8 cellular contexts compared by ENCODE assay signal in genomic region chr5:35478856-35479682, GRCh38.
DNase-seq lines count a peak whose midpoint lies in the region; ATAC-seq and TF ChIP-seq lines count a peak whose summit lies in the region.

No MANE protein-coding gene starts in this region.

- DNase-seq in CD1c-positive myeloid dendritic cell (ENCODE audit: extremely low spot score), result peak; percentile 31
- DNase-seq in GM23248, result peak; percentile 72
- peak; percentile 41 for DNase-seq in OCI-LY7 (ENCODE audit: low spot score)
- DNase-seq in dorsolateral prefrontal cortex, result no peak
- DNase-seq in naive thymus-derived CD4-positive, alpha-beta T cell, result peak in 6 of 9 donors; percentile 20 to 45 (median 32)
- DNase-seq in stimulated activated naive CD4-positive, alpha-beta T cell treated with Interleukin-2 at 50 U/mL for 16 hours (lab: John Stamatoyannopoulos, UW), result no peak
- no peak for DNase-seq in neural progenitor cell (ENCODE audit: low spot score)

- H3K27ac ChIP-seq in GM23248, result peak overlapping the region; percentile 72
- H3K27ac ChIP-seq in OCI-LY7 (ENCODE audit: low read depth, low read length, poor library complexity, severe bottlenecking), result no peak overlapping the region
- peak overlapping the region in 4 of 59 donors; percentile 9 to 49 (median 22) for H3K27ac ChIP-seq in dorsolateral prefrontal cortex
- peak overlapping the region; percentile 43 for H3K27ac ChIP-seq in naive thymus-derived CD4-positive, alpha-beta T cell (ENCODE audit: low read depth, low read length)
- H3K27ac ChIP-seq in neural progenitor cell, result no peak overlapping the region

- H3K9me3 ChIP-seq in GM23248 (ENCODE audit: low read depth), result no peaks in the 10 kb centered on the region
- H3K9me3 ChIP-seq in OCI-LY7 (ENCODE audit: low read length), result no peaks in the 10 kb centered on the region
- no peaks in the 10 kb centered on the region for H3K9me3 ChIP-seq in naive thymus-derived CD4-positive, alpha-beta T cell (ENCODE audit: control insufficient read depth in 2 of 3, low read length in 3 of 3)
- H3K9me3 ChIP-seq in neural progenitor cell (ENCODE audit: low read depth), result no peaks in the 10 kb centered on the region

- H3K27me3 ChIP-seq in GM23248 (replicated peaks; ENCODE audit: insufficient read depth) (no peaks in the 10 kb centered on the region), dorsolateral prefrontal cortex (no peaks in the 10 kb centered on the region), neural progenitor cell (no peaks in the 10 kb centered on the region)
- H3K27me3 ChIP-seq in naive thymus-derived CD4-positive, alpha-beta T cell (ENCODE audit: control insufficient read depth in 2 of 2, insufficient read depth in 2 of 2, low read length in 2 of 2), result no peaks in the 10 kb centered on the region

- CTCF ChIA-PET in OCI-LY7 (lab: Charles Lee; ENCODE audit: unreplicated experiment), result no interaction called here
- CTCF ChIA-PET in naive thymus-derived CD4-positive, alpha-beta T cell (lab: Charles Lee), result interaction anchor here (0.7 to 1.5 kb wide), 2 partner anchors 140 to 448 kb away, joined by 5 to 6 read pairs; no protein-coding TSS in a partner anchor

- H3K36me3 ChIP-seq in GM23248 (ENCODE audit: low read depth) (no peaks in the 10 kb centered on the region), OCI-LY7 (ENCODE audit: insufficient read depth, low read length) (no peaks in the 10 kb centered on the region), neural progenitor cell (no peaks in the 10 kb centered on the region)
- no peaks in the 10 kb centered on the region for H3K36me3 ChIP-seq in naive thymus-derived CD4-positive, alpha-beta T cell (ENCODE audit: control insufficient read depth in 2 of 3, insufficient read depth in 3 of 3, low read length in 3 of 3)

- H3K79me2 ChIP-seq in GM23248 (ENCODE audit: insufficient read depth), result no peaks in the 10 kb centered on the region
- no peaks in the 10 kb centered on the region for H3K79me2 ChIP-seq in OCI-LY7 (ENCODE audit: insufficient read depth, low read depth, low read length)
- no peaks in the 10 kb centered on the region for H3K79me2 ChIP-seq in neural progenitor cell (ENCODE audit: low read depth)

- peaks cover 8 to 23% (median 15%) of the 10 kb centered on the region in 7 donors for H3K4me1 Mint-ChIP-seq in naive thymus-derived CD4-positive, alpha-beta T cell
- H3K4me1 Mint-ChIP-seq in neural progenitor cell, result no peaks in the 10 kb centered on the region

- no peaks in the 10 kb centered on the region for H4K20me1 ChIP-seq in GM23248 (ENCODE audit: insufficient read depth)
- H4K20me1 ChIP-seq in OCI-LY7 (ENCODE audit: insufficient read depth, low read length), result no peaks in the 10 kb centered on the region
- H4K20me1 ChIP-seq in neural progenitor cell (ENCODE audit: low read depth), result no peaks in the 10 kb centered on the region

- no peak for TF ChIP-seq CTCF in OCI-LY7 (conservative IDR thresholded peaks at IDR 0.05; ENCODE audit: low read length)
- TF ChIP-seq CTCF in dorsolateral prefrontal cortex (IDR thresholded peaks at IDR 0.05 in 54 of 56, conservative IDR thresholded peaks at IDR 0.05 in 2 of 56; ENCODE audit: low read depth in 1 of 56, partially characterized antibody in 56 of 56), result no peak
- no peak for TF ChIP-seq CTCF in neural progenitor cell (IDR thresholded peaks at IDR 0.05)

- peak overlapping the region; percentile 75 to 98 (median 89) for H3K27ac Mint-ChIP-seq in naive thymus-derived CD4-positive, alpha-beta T cell
- no peak overlapping the region for H3K27ac Mint-ChIP-seq in neural progenitor cell

- H3K4me3 Mint-ChIP-seq in naive thymus-derived CD4-positive, alpha-beta T cell, result peak overlapping the region; percentile 67 to 92 (median 78)
- no peak overlapping the region for H3K4me3 Mint-ChIP-seq in neural progenitor cell

- WGBS in GM23248 (ENCODE audit: low coverage in 1 of 2, low lambda C conversion rate in 2 of 2, missing lambda C conversion rate in 2 of 2), 2 experiments, result 41 to 44% methylated on average over 5 of the region's 5 CpGs

- POLR2A ChIA-PET in OCI-LY7 (lab: Charles Lee), result interaction anchor here (0.6 to 1.6 kb wide), 7 partner anchors 8 to 330 kb away, joined by 3 to 7 read pairs (median 3); no protein-coding TSS in a partner anchor
- POLR2A ChIA-PET in naive thymus-derived CD4-positive, alpha-beta T cell (lab: Charles Lee), result interaction anchor here (1.4 kb wide), 1 partner anchor 563 kb away, joined by 4 read pairs; the partner anchor contains the start of genes BRIX1 and RAD1

- peak overlapping the region; percentile 97 for H2AFZ ChIP-seq in GM23248
- peak overlapping the region; percentile 98 for H2AFZ ChIP-seq in OCI-LY7 (ENCODE audit: low read length)
- H2AFZ ChIP-seq in neural progenitor cell (replicated peaks), result no peak overlapping the region

- peaks cover 0 to 16% (median 5%) of the 10 kb centered on the region in 5 donors for H3K36me3 Mint-ChIP-seq in naive thymus-derived CD4-positive, alpha-beta T cell
- no peaks in the 10 kb centered on the region for H3K36me3 Mint-ChIP-seq in neural progenitor cell

- no peaks in the 10 kb centered on the region; the same call in 1 of the 2 replicates for H3F3A ChIP-seq in GM23248 (ENCODE audit: insufficient read depth)
- no peaks in the 10 kb centered on the region for H3F3A ChIP-seq in neural progenitor cell (ENCODE audit: low read depth)

- H3K27me3 Mint-ChIP-seq in naive thymus-derived CD4-positive, alpha-beta T cell, result peaks cover 0 to 9% (median 0%) of the 10 kb centered on the region in 5 donors
- no peaks in the 10 kb centered on the region for H3K27me3 Mint-ChIP-seq in neural progenitor cell (ENCODE audit: insufficient read depth, low read depth)

- peaks cover 0 to 11% (median 0%) of the 10 kb centered on the region in 11 donors for H3K9me3 Mint-ChIP-seq in naive thymus-derived CD4-positive, alpha-beta T cell
- no peaks in the 10 kb centered on the region for H3K9me3 Mint-ChIP-seq in neural progenitor cell

- H3K4me3 ChIP-seq in GM23248, result peak overlapping the region; percentile 66
- peak overlapping the region; percentile 35 for H3K4me3 ChIP-seq in OCI-LY7 (ENCODE audit: low read depth, low read length, poor library complexity, severe bottlenecking)
- peak overlapping the region in 57 of 59 donors; percentile 1 to 66 (median 43) for H3K4me3 ChIP-seq in dorsolateral prefrontal cortex
- peak overlapping the region; percentile 23 for H3K4me3 ChIP-seq in naive thymus-derived CD4-positive, alpha-beta T cell (ENCODE audit: low read length)
- H3K4me3 ChIP-seq in neural progenitor cell, result no peak overlapping the region

- intact Hi-C loops in OCI-LY7 (cut with micrococcal nuclease; ENCODE audit: unreplicated experiment), result no loop called here
- intact Hi-C loops in dorsolateral prefrontal cortex (cut with DNase I), result no loop called here
- intact Hi-C loops in naive thymus-derived CD4-positive, alpha-beta T cell (cut with micrococcal nuclease), result loop anchor here in 1 of 2 donors (2.0 to 5.0 kb wide), 2 partner anchors 138 to 448 kb away; partner anchors contain the start of gene SPEF2

- H3K4me2 ChIP-seq in GM23248 (ENCODE audit: unreplicated experiment), result peak overlapping the region; percentile 86
- H3K4me2 ChIP-seq in OCI-LY7 (ENCODE audit: low read length), result peak overlapping the region; percentile 64
- H3K4me2 ChIP-seq in neural progenitor cell, result no peak overlapping the region

- H3K9ac ChIP-seq in GM23248 (peak overlapping the region; percentile 77), neural progenitor cell (no peak overlapping the region)

- peak; percentile 63 for ATAC-seq in naive thymus-derived CD4-positive, alpha-beta T cell
- ATAC-seq in GM19023 (IDR thresholded peaks at IDR 0.05; ENCODE audit: unreplicated experiment), result no peak

- no TSS peak for BruUV-seq in OCI-LY7 (replicated peaks; lab: Mats Ljungman, UMichigan)

- in situ Hi-C loops in GM23248 (cut with MboI), result no loop called here

- H3K4me1 ChIP-seq in GM23248 (ENCODE audit: insufficient read depth), result no peaks in the 10 kb centered on the region
- no peaks in the 10 kb centered on the region for H3K4me1 ChIP-seq in OCI-LY7 (ENCODE audit: insufficient read depth, low read length, poor library complexity, severe bottlenecking)
- H3K4me1 ChIP-seq in naive thymus-derived CD4-positive, alpha-beta T cell (ENCODE audit: control insufficient read depth in 2 of 2, insufficient read depth in 2 of 2, low read length in 2 of 2), result no peaks in the 10 kb centered on the region
- H3K4me1 ChIP-seq in neural progenitor cell, result no peaks in the 10 kb centered on the region

- no peaks in the 10 kb centered on the region for H3K9me2 ChIP-seq in GM23248 (ENCODE audit: insufficient read depth)
- H3K9me2 ChIP-seq in OCI-LY7 (ENCODE audit: insufficient read depth, low read length), result no peaks in the 10 kb centered on the region

Comparison
In these comparisons a context has a peak if more than half of its experiments do, and no peak if none do; other contexts are left out.
1. DNase-seq: peak in CD1c-positive myeloid dendritic cell (single experiment), GM23248 (single experiment), OCI-LY7 (single experiment) and naive thymus-derived CD4-positive, alpha-beta T cell (6 of 9); none in dorsolateral prefrontal cortex (0 of 10), stimulated activated naive CD4-positive, alpha-beta T cell treated with Interleukin-2 at 50 U/mL for 16 hours (single experiment) and neural progenitor cell (single experiment).
2. H3K27ac ChIP-seq: peak in GM23248 (single experiment) and naive thymus-derived CD4-positive, alpha-beta T cell (single experiment); none in OCI-LY7 (single experiment) and neural progenitor cell (single experiment).